In genomic region chr6:122035193-122035592, GRCh38 we compare ENCODE assay signal across 1 cellular context.
TF ChIP-seq lines count a peak whose summit lies in the region.

No MANE protein-coding gene starts in this region.

TF ChIP-seq in GM23338, 12 proteins besides CTCF, POLR2A, EP300 and RAD21 (continued from another document):
- no peak for TF ChIP-seq ZNF462 (CRISPR knock-in tag; IDR thresholded peaks at IDR 0.05)
- no peak for TF ChIP-seq REST (IDR thresholded peaks at IDR 0.05; ENCODE audit: unreplicated experiment)
- no peak for TF ChIP-seq JUNB (IDR thresholded peaks at IDR 0.05; ENCODE audit: unreplicated experiment)
- no peak for TF ChIP-seq ZNF331 (CRISPR knock-in tag; IDR thresholded peaks at IDR 0.05; ENCODE audit: low read depth)
